Comparison of ENCODE assay signal across 8 cellular contexts in genomic region chr1:201539561-201540404, GRCh38. TPM values are rescaled to one million over a fixed set of nuclear protein-coding genes. Genes with fewer than 3 reads are reported as not detected.
DNase-seq lines count a peak whose midpoint lies in the region; ATAC-seq and TF ChIP-seq lines count a peak whose summit lies in the region.

No MANE protein-coding gene starts in this region.

- intact Hi-C loops in transverse colon (cut with DNase I; ENCODE audit: low total_unique reads), result no loop called here

- peak overlapping the region; percentile 79 to 89 (median 85) for H3K27ac ChIP-seq in transverse colon

- in situ Hi-C loops in transverse colon (cut with MboI; ENCODE audit: low pct_ligation_motif_present in 1 of 4, low pct_unique_long_range_greater_than_20kb in 1 of 4, low sequenced_read_pairs in 3 of 4), result no loop called here

- H3K27me3 ChIP-seq in BJ (ENCODE audit: control insufficient read depth, insufficient read depth, low read length) (no peaks in the 10 kb centered on the region), transverse colon (peaks cover 29% of the 10 kb centered on the region)

- no peak for TF ChIP-seq EP300 in transverse colon (IDR thresholded peaks at IDR 0.05; ENCODE audit: low read depth)

- ATAC-seq in SK-N-SH treated with all-trans-retinoic acid at 6 μM for 48 hours, result peak; percentile 46
- no peak for ATAC-seq in GM21390 (IDR thresholded peaks at IDR 0.05; ENCODE audit: unreplicated experiment)

- H3K4me3 ChIP-seq in BJ (ENCODE audit: low read depth, low read length) (peak overlapping the region; percentile 51), epithelial cell of proximal tubule (ENCODE audit: low read depth, low read length) (peak overlapping the region; percentile 57), transverse colon (peak overlapping the region; percentile 45 to 57 (median 52))

- TF ChIP-seq CTCF in BJ (IDR thresholded peaks at IDR 0.05; ENCODE audit: insufficient read depth, low read depth, low read length) (no peak), epithelial cell of proximal tubule (conservative IDR thresholded peaks at IDR 0.05; ENCODE audit: low read depth, low read length) (no peak), mesothelial cell of epicardium (IDR thresholded peaks at IDR 0.05; ENCODE audit: unreplicated experiment) (no peak), transverse colon (IDR thresholded peaks at IDR 0.05) (no peak)

- CTCF ChIA-PET in BJ (lab: Yijun Ruan, JAX), result interaction anchor here (0.7 to 1.6 kb wide), 11 partner anchors 9 to 253 kb away, joined by 3 to 8 read pairs (median 3); no protein-coding TSS in a partner anchor

- no peak for DNase-seq in BJ (ENCODE audit: low read depth)
- no peak for DNase-seq in epithelial cell of proximal tubule (ENCODE audit: low read depth)
- peak in 1 of 2 experiments; percentile 57 for DNase-seq in mesothelial cell of epicardium (ENCODE audit: low spot score in 2 of 2, unreplicated experiment in 2 of 2)
- DNase-seq in transverse colon, result peak; percentile 37
- no peak for DNase-seq in cerebellar nuclear complex (lab: John Stamatoyannopoulos, UW)

- H3K4me1 Mint-ChIP-seq in IgD-negative memory B cell (peaks cover 13 to 18% (median 18%) of the 10 kb centered on the region in 3 donors), mesothelial cell of epicardium (peaks cover 44% of the 10 kb centered on the region)

- H3K9me3 ChIP-seq in transverse colon, result no peaks in the 10 kb centered on the region

- peaks cover 6 to 49% (median 31%) of the 10 kb centered on the region in 4 donors for H3K4me1 ChIP-seq in transverse colon

- H3K36me3 ChIP-seq in BJ (ENCODE audit: control insufficient read depth, insufficient read depth, low read length), result no peaks in the 10 kb centered on the region
- H3K36me3 ChIP-seq in transverse colon, result no peaks in the 10 kb centered on the region

- H3K4me3 Mint-ChIP-seq in IgD-negative memory B cell (peak overlapping the region; percentile 78 to 93 (median 88)), mesothelial cell of epicardium (peak overlapping the region; percentile 86)

- H3K27ac Mint-ChIP-seq in IgD-negative memory B cell, result peak overlapping the region in 1 of 3 donors; percentile 25
- H3K27ac Mint-ChIP-seq in mesothelial cell of epicardium, result peak overlapping the region; percentile 82

- peak; percentile 18 for TF ChIP-seq POLR2A in transverse colon (IDR thresholded peaks at IDR 0.05)

- 5% methylated on average over 45 of the region's 45 CpGs; no CpG with 5 or more reads in 1 of the 2 donors for WGBS in transverse colon (ENCODE audit: low coverage in 1 of 2), 2 donors

- peaks cover 0 to 2% (median 0%) of the 10 kb centered on the region in 3 donors for H3K9me3 Mint-ChIP-seq in IgD-negative memory B cell
- peaks cover 4% of the 10 kb centered on the region for H3K9me3 Mint-ChIP-seq in mesothelial cell of epicardium

- POLR2A ChIA-PET in BJ (lab: Charles Lee), result no interaction called here

- peaks cover 38% of the 10 kb centered on the region for H3K27me3 Mint-ChIP-seq in IgD-negative memory B cell
- H3K27me3 Mint-ChIP-seq in mesothelial cell of epicardium (ENCODE audit: low read depth), result no peaks in the 10 kb centered on the region

- H3K36me3 Mint-ChIP-seq in IgD-negative memory B cell (peaks cover 2% of the 10 kb centered on the region), mesothelial cell of epicardium (no peaks in the 10 kb centered on the region)

TF ChIP-seq in SK-N-SH treated with all-trans-retinoic acid at 6 μM for 48 hours, 23 proteins besides CTCF, POLR2A, EP300 and RAD21:
- peak; percentile 12; the same call in 1 of the 2 replicates for TF ChIP-seq ZFP3 (CRISPR knock-in tag; IDR thresholded peaks at IDR 0.05)
- TF ChIP-seq TSHZ2 (CRISPR knock-in tag; IDR thresholded peaks at IDR 0.05), result no peak
TF ChIP-seq in SK-N-SH treated with all-trans-retinoic acid at 6 μM for 48 hours: peak in this region for 1.

RNA-seq across cellular contexts. Expression of gene NAV1, which starts 0.9 kb away (rescaled TPM):
- polyA plus RNA-seq in BJ (2011; rRNA removed) (15.6 and 21.6 TPM in 2 replicates), IgD-negative memory B cell (1.3 TPM)
- polyA minus RNA-seq in BJ (2011; rRNA and poly(A)+ RNA removed), result 37.5 and 64.0 TPM in 2 replicates
- total RNA-seq in epithelial cell of proximal tubule (24.1 and 24.3 TPM in 2 replicates), mesothelial cell of epicardium (88.8 to 95.9 TPM (median 95.4 TPM) in 3 replicates), transverse colon (10 to 100 TPM; 13.0 to 40.6 (median 16.9) TPM)

RNA-seq across cellular contexts. Expression of gene CSRP1, which starts 32.9 kb away (rescaled TPM):
- 720 and 957 TPM in 2 replicates for polyA plus RNA-seq in BJ (2011; rRNA removed)
- 475 and 544 TPM in 2 replicates for polyA minus RNA-seq in BJ (2011; rRNA and poly(A)+ RNA removed)
- polyA plus RNA-seq in IgD-negative memory B cell, result 53.4 TPM
- total RNA-seq in epithelial cell of proximal tubule, result 630 and 765 TPM in 2 replicates
- 10.4 to 11.4 TPM (median 10.7 TPM) in 3 replicates for total RNA-seq in mesothelial cell of epicardium
- total RNA-seq in transverse colon, result 1,000 to 10,000 TPM in 2 of 4 donors, 100 to 1,000 TPM in 2; 697 to 1,474 (median 915) TPM

Comparison
In these comparisons a context has a peak if more than half of its experiments do, and no peak if none do; other contexts are left out.
1. RNA of gene CSRP1, which starts 32.9 kb away (total RNA-seq): 697 to 1,474 TPM in transverse colon and 630 to 765 TPM in epithelial cell of proximal tubule; 10.4 to 11.4 TPM in mesothelial cell of epicardium; every median in the first group is over 10 times any median in the second.
2. Peak in every context shown above with its lines, with median percentiles within 50 percentile points of each other: H3K4me3 ChIP-seq.